Comparison of ENCODE assay signal across 1 cellular context in genomic region chr11:22656128-22656527, GRCh38.
TF ChIP-seq lines count a peak whose summit lies in the region.

No MANE protein-coding gene starts in this region.

TF ChIP-seq in endothelial cell of umbilical vein, 7 proteins besides CTCF, POLR2A, EP300 and RAD21:
- TF ChIP-seq MYC (IDR thresholded peaks at IDR 0.05; ENCODE audit: low read depth, low read length) (no peak), GATA2 (IDR thresholded peaks at IDR 0.05; ENCODE audit: insufficient read depth, insufficient read length, low read depth, low read length) (no peak), FOS (IDR thresholded peaks at IDR 0.05; ENCODE audit: borderline replicate concordance, insufficient read depth, low read length) (no peak), POLR2AphosphoS5 (IDR thresholded peaks at IDR 0.05; ENCODE audit: insufficient read depth, low read depth, low read length) (no peak), EZH2 (IDR thresholded peaks at IDR 0.05; ENCODE audit: borderline replicate concordance, low read depth, low read length, severe bottlenecking) (no peak), JUN (IDR thresholded peaks at IDR 0.05; ENCODE audit: borderline replicate concordance, insufficient read depth, insufficient read length, low read depth) (no peak)
- TF ChIP-seq, protein P1, sequence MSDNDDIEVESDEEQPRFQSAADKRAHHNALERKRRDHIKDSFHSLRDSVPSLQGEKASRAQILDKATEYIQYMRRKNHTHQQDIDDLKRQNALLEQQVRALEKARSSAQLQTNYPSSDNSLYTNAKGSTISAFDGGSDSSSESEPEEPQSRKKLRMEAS (IDR thresholded peaks at IDR 0.05; ENCODE audit: insufficient read depth, insufficient read length): no peak
